9 cellular contexts compared by ENCODE assay signal in genomic region chr1:22142315-22143064, GRCh38. TPM values are rescaled to one million over a fixed set of nuclear protein-coding genes. Genes with fewer than 3 reads are reported as not detected.
DNase-seq lines count a peak whose midpoint lies in the region; ATAC-seq and TF ChIP-seq lines count a peak whose summit lies in the region.
"Had no signal": no experiment of that assay in that cellular context is flagged by ENCODE, and none has a peak within 500 bp of the region (broad histone marks: within the 10 kb centered on the region; RNA-seq: fewer than 3 reads in every experiment).

No MANE protein-coding gene starts in this region.

- H3K27ac Mint-ChIP-seq in activated B cell treated with CpG ODN at 0.5 μM for 24 hours, result no peak overlapping the region
- H3K27ac Mint-ChIP-seq: activated naive CD8-positive, alpha-beta T cell had no signal

- H3K36me3 ChIP-seq in ACC112 (ENCODE audit: insufficient read depth, low read length) (no peaks in the 10 kb centered on the region), heart right ventricle (no peaks in the 10 kb centered on the region), psoas muscle (ENCODE audit: insufficient read depth in 1 of 2, low read depth in 1 of 2) (no peaks in the 10 kb centered on the region)

- no peaks in the 10 kb centered on the region for H3K36me3 Mint-ChIP-seq in activated B cell treated with CpG ODN at 0.5 μM for 24 hours (ENCODE audit: low read depth)
- H3K36me3 Mint-ChIP-seq: activated naive CD8-positive, alpha-beta T cell had no signal

- H3K4me3 Mint-ChIP-seq in activated B cell treated with CpG ODN at 0.5 μM for 24 hours, result peak overlapping the region; percentile 80

- CTCF ChIA-PET in activated B cell treated with CpG ODN at 0.5 μM for 24 hours (lab: Charles Lee), result interaction anchor here (1.0 kb wide), 1 partner anchor 12 kb away, joined by 3 read pairs; no protein-coding TSS in a partner anchor

- TF ChIP-seq CTCF in GM20000 (IDR thresholded peaks at IDR 0.05; ENCODE audit: extremely low read depth, missing control alignments), result no peak
- TF ChIP-seq CTCF in activated B cell treated with CpG ODN at 0.5 μM for 24 hours (IDR thresholded peaks at IDR 0.05), result no peak
- TF ChIP-seq CTCF in heart right ventricle (IDR thresholded peaks at IDR 0.05), result no peak
- TF ChIP-seq CTCF in psoas muscle (IDR thresholded peaks at IDR 0.05), result peak; percentile 11

- H3K27ac ChIP-seq in ACC112 (ENCODE audit: low read depth, low read length), result no peak overlapping the region
- no peak overlapping the region for H3K27ac ChIP-seq in heart right ventricle
- H3K27ac ChIP-seq in psoas muscle, result peak overlapping the region; percentile 74

- no peaks in the 10 kb centered on the region for H3K79me2 ChIP-seq in ACC112 (ENCODE audit: control insufficient read depth, insufficient read depth, low read length, unreplicated experiment)

- H3K27me3 Mint-ChIP-seq in activated B cell treated with CpG ODN at 0.5 μM for 24 hours, result peaks cover 38% of the 10 kb centered on the region

- POLR2A ChIA-PET in activated B cell treated with CpG ODN at 0.5 μM for 24 hours (lab: Charles Lee), result interaction anchor here (0.7 to 1.2 kb wide), 2 partner anchors 34 to 118 kb away, joined by 3 to 5 read pairs; no protein-coding TSS in a partner anchor

- H3K27me3 ChIP-seq in ACC112 (ENCODE audit: insufficient read depth, low read length) (peaks cover 56% of the 10 kb centered on the region), heart right ventricle (peaks cover 0 to 68% (median 63%) of the 10 kb centered on the region in 7 donors), psoas muscle (ENCODE audit: insufficient read depth in 3 of 3, low read length in 2 of 3) (peaks cover 0 to 4% (median 0%) of the 10 kb centered on the region in 3 donors)

- H3K4me3 ChIP-seq in ACC112 (ENCODE audit: low read depth, low read length) (peak overlapping the region; percentile 63), heart right ventricle (peak overlapping the region in 9 of 10 donors; percentile 22 to 65 (median 48)), psoas muscle (peak overlapping the region; percentile 80)

- 0 to 2% methylated on average over 69 to 102 of the region's 102 CpGs for WGBS in heart right ventricle, 2 donors
- 0 to 1% (median 1%) methylated on average over 34 to 101 of the region's 102 CpGs for WGBS in psoas muscle, 3 donors

- peaks cover 21% of the 10 kb centered on the region for H3K4me1 Mint-ChIP-seq in activated B cell treated with CpG ODN at 0.5 μM for 24 hours

- peak; percentile 71 for DNase-seq in GM20000 (ENCODE audit: low spot score)
- DNase-seq in activated B cell treated with CpG ODN at 0.5 μM for 24 hours, result peak; percentile 38
- no peak for DNase-seq in heart right ventricle
- peak; percentile 34 to 67 for DNase-seq in psoas muscle
- DNase-seq in midbrain (lab: John Stamatoyannopoulos, UW), result no peak
- DNase-seq in activated CD4-positive, CD25-positive, alpha-beta regulatory T cell treated with anti-CD3 and anti-CD28 coated beads, Interleukin-2, amount 50 U/mL, for 72 hours, result no peak

- ATAC-seq in activated B cell treated with CpG ODN at 0.5 μM for 24 hours (ENCODE audit: low read depth) (peak; percentile 39), heart right ventricle (peak in 5 of 8 donors; percentile 26 to 53 (median 43)), psoas muscle (peak; percentile 46 to 71 (median 58)), GM18519 (IDR thresholded peaks at IDR 0.05; ENCODE audit: low FRiP score, unreplicated experiment) (no peak)

- H2AFZ ChIP-seq in ACC112 (ENCODE audit: low read length, unreplicated experiment), result no peak overlapping the region

- H3K4me1 ChIP-seq in ACC112 (ENCODE audit: control insufficient read depth, insufficient read depth, low read length, unreplicated experiment) (no peaks in the 10 kb centered on the region), heart right ventricle (peaks cover 0 to 16% (median 8%) of the 10 kb centered on the region in 9 donors), psoas muscle (peaks cover 15% of the 10 kb centered on the region)

- no peaks in the 10 kb centered on the region for H3K9me3 ChIP-seq in heart right ventricle
- no peaks in the 10 kb centered on the region for H3K9me3 ChIP-seq in psoas muscle

- intact Hi-C loops in activated B cell treated with CpG ODN at 0.5 μM for 24 hours (cut with micrococcal nuclease), result loop anchor here (2.0 kb wide), 1 partner anchor 34 kb away; no protein-coding TSS in a partner anchor
- intact Hi-C loops in heart right ventricle (cut with DNase I), result no loop called here
- intact Hi-C loops in psoas muscle (cut with DNase I), result loop anchor here in 1 of 2 donors (5.0 kb wide), 1 partner anchor 100 kb away; no protein-coding TSS in a partner anchor

- no peaks in the 10 kb centered on the region for H3K9me3 Mint-ChIP-seq in activated B cell treated with CpG ODN at 0.5 μM for 24 hours

RNA-seq across cellular contexts. Expression of gene WNT4, which starts 0.4 kb away (rescaled TPM):
- 6.5 and 7.9 TPM in 2 replicates for total RNA-seq in activated B cell treated with CpG ODN at 0.5 μM for 24 hours
- under 1 TPM in 1 of 10 donors, not detected in 9; 0.16 TPM for total RNA-seq in heart right ventricle
- polyA plus RNA-seq in heart right ventricle, result under 1 TPM in 1 of 2 donors, not detected in 1; 0.06 TPM
- total RNA-seq in psoas muscle, result 1 to 10 TPM in 2 of 4 donors, under 1 TPM in 2; 0.10 to 5.6 (median 0.64) TPM
- polyA plus RNA-seq in psoas muscle, result 1 to 10 TPM in 1 of 3 donors, under 1 TPM in 2; 0.18 to 1.7 (median 0.44) TPM

Comparison
In these comparisons a context has a peak if more than half of its experiments do, and no peak if none do; other contexts are left out.
1. DNase-seq: peak in GM20000 (single experiment), activated B cell treated with CpG ODN at 0.5 μM for 24 hours (single experiment) and psoas muscle (2 of 2); none in heart right ventricle (0 of 2), midbrain (single experiment) and activated CD4-positive, CD25-positive, alpha-beta regulatory T cell treated with anti-CD3 and anti-CD28 coated beads, Interleukin-2, amount 50 U/mL, for 72 hours (single experiment).
2. Peak in every context shown above with its lines, with median percentiles within 50 percentile points of each other: H3K4me3 ChIP-seq.